In genomic region chr17:4999429-5000093, GRCh38 we compare ENCODE assay signal across 2 cellular contexts.
TF ChIP-seq lines count a peak whose summit lies in the region.

No MANE protein-coding gene starts in this region.

TF ChIP-seq in A549, 52 proteins besides CTCF, POLR2A, EP300 and RAD21:
- TF ChIP-seq HOXA7 (CRISPR knock-in tag; IDR thresholded peaks at IDR 0.05) (no peak), RCOR1 (IDR thresholded peaks at IDR 0.05; ENCODE audit: low read depth, low read length) (no peak), SMC3 (IDR thresholded peaks at IDR 0.05) (no peak), TP53 (CRISPR knock-in tag; IDR thresholded peaks at IDR 0.05) (no peak), CBX8 (IDR thresholded peaks at IDR 0.05) (no peak), NFE2L2 (conservative IDR thresholded peaks at IDR 0.05; ENCODE audit: low read length) (no peak), REST (IDR thresholded peaks at IDR 0.05) (no peak), CBX2 (IDR thresholded peaks at IDR 0.05; ENCODE audit: borderline replicate concordance, low read depth) (no peak), FOSB (CRISPR knock-in tag; IDR thresholded peaks at IDR 0.05) (no peak), HOXB13 (CRISPR knock-in tag; IDR thresholded peaks at IDR 0.05; ENCODE audit: low read depth) (no peak), EHF (CRISPR knock-in tag; IDR thresholded peaks at IDR 0.05) (no peak), HOXB5 (CRISPR knock-in tag; IDR thresholded peaks at IDR 0.05) (no peak), FOXS1 (CRISPR knock-in tag; IDR thresholded peaks at IDR 0.05) (no peak)

TF ChIP-seq in IMR-90, 13 proteins besides CTCF, POLR2A, EP300 and RAD21:
- TF ChIP-seq USF2 (IDR thresholded peaks at IDR 0.05; ENCODE audit: low read depth, low read length) (no peak), NFE2L2 (IDR thresholded peaks at IDR 0.05; ENCODE audit: low read depth, low read length) (no peak), ELK1 (IDR thresholded peaks at IDR 0.05; ENCODE audit: borderline replicate concordance, low read depth, low read length) (no peak), FOS (IDR thresholded peaks at IDR 0.05; ENCODE audit: low read depth, low read length) (no peak), RCOR1 (IDR thresholded peaks at IDR 0.05; ENCODE audit: insufficient replicate concordance, low read length) (no peak), CHD1 (IDR thresholded peaks at IDR 0.05; ENCODE audit: low read depth, low read length) (no peak), BHLHE40 (IDR thresholded peaks at IDR 0.05; ENCODE audit: low read depth, low read length) (no peak), SMC3 (IDR thresholded peaks at IDR 0.05; ENCODE audit: low read depth, low read length) (no peak), MAFK (IDR thresholded peaks at IDR 0.05; ENCODE audit: low read depth, low read length) (no peak), MAZ (IDR thresholded peaks at IDR 0.05; ENCODE audit: borderline replicate concordance, low read depth, low read length) (no peak), CEBPB (IDR thresholded peaks at IDR 0.05; ENCODE audit: low read depth, low read length) (no peak), RFX5 (IDR thresholded peaks at IDR 0.05; ENCODE audit: low read depth, low read length) (no peak), MXI1 (IDR thresholded peaks at IDR 0.05; ENCODE audit: borderline replicate concordance, low read depth, low read length) (no peak)
